In genomic region chr6:111147440-111147839, GRCh38 we compare ENCODE assay signal across 30 cellular contexts.
"Had no signal": no experiment of that assay in that cellular context is flagged by ENCODE, and none has a peak within 500 bp of the region (broad histone marks: within the 10 kb centered on the region; RNA-seq: fewer than 3 reads in every experiment).

No MANE protein-coding gene starts in this region.

- H3K9me3 ChIP-seq: MG63, Peyer's patch, SK-N-SH had no signal

- DNase-seq: activated CD4-positive, alpha-beta memory T cell treated with anti-CD3 and anti-CD28 coated beads, Interleukin-2, amount 10 ng/mL, durations not matched to agents 7 days and 5 days; activated CD4-positive, alpha-beta T cell treated with anti-CD3 and anti-CD28 coated beads for 36 hours; activated CD4-positive, alpha-beta T cell treated with anti-CD3 and anti-CD28 coated beads, Interleukin-2, amount 50 U/mL, for 1 hour; activated CD4-positive, CD25-positive, alpha-beta regulatory T cell; activated gamma-delta T cell; activated naive CD4-positive, alpha-beta T cell treated with anti-CD3 and anti-CD28 coated beads for 36 hours; activated T-cell treated with anti-CD3 and anti-CD28 coated beads for 4 hours; activated T-cell treated with anti-CD3 and anti-CD28 coated beads, Interleukin-2, amount 50 U/mL, for 48 hours; amygdala; brain microvascular endothelial cell; MG63; MV-4-11; NCI-H1092 treated with DMSO at 0.1 percent for 48 hours; NCI-H1417 treated with DMSO at 0.1 percent for 48 hours; NCI-H1694; NCI-H2029; NCI-H2107; NCI-H2171 treated with DMSO at 0.1 percent for 48 hours; NCI-H526; NCI-H82; NK-92 treated with Interleukin-12 subunit alpha and Interleukin-12 subunit beta, amount 100 ng/mL, for 24 hours; Peyer's patch; Right ventricle myocardium superior; SJCRH30; SK-N-SH; T-helper 1 cell had no signal

- H3K4me3 ChIP-seq: cardiac muscle cell, MG63, Peyer's patch, SJCRH30 had no signal

- H3K9ac ChIP-seq: SK-N-SH had no signal

- FAIRE-seq: astrocyte had no signal

- H3K4me1 ChIP-seq: Peyer's patch had no signal

- ATAC-seq: activated CD4-positive, alpha-beta T cell treated with anti-CD3 and anti-CD28 coated beads for 36 hours; activated T-helper 17 cell treated with anti-CD3 and anti-CD28 coated beads, Interleukin-2, amount 50 U/mL, for 72 hours had no signal

- H3K27me3 ChIP-seq: cardiac muscle cell, MG63, Peyer's patch, SJCRH30 had no signal

- H3K27ac ChIP-seq: brain microvascular endothelial cell, cardiac muscle cell, Peyer's patch, RWPE1, SJCRH30 had no signal

- H3K36me3 ChIP-seq: brain microvascular endothelial cell, cardiac muscle cell, MG63, Peyer's patch, SJCRH30 had no signal

- H3K4me2 ChIP-seq: SK-N-SH had no signal
